Comparison of ENCODE assay signal across 23 cellular contexts in genomic region chr1:169690489-169690888, GRCh38. TPM values are rescaled to one million over a fixed set of nuclear protein-coding genes. Genes with fewer than 3 reads are reported as not detected.
A peak's percentile ranks its signal among the peaks of the same experiment; 100 is the strongest.
DNase-seq lines count a peak whose midpoint lies in the region; ATAC-seq and TF ChIP-seq lines count a peak whose summit lies in the region.
"Had no signal": no experiment of that assay in that cellular context is flagged by ENCODE, and none has a peak within 500 bp of the region (broad histone marks: within the 10 kb centered on the region; RNA-seq: fewer than 3 reads in every experiment).

No MANE protein-coding gene starts in this region.

- no peak for DNase-seq in T-helper 2 cell treated with Interferon-gamma antibody and Interleukin-4, amounts not matched to agents 5 μg/mL and 100 μg/mL, for 36 hours (ENCODE audit: low spot score)
- DNase-seq in T-helper 2 cell (no peak), activated B cell treated with CpG ODN at 0.5 μM for 24 hours (no peak), memory B cell (ENCODE audit: low spot score in 2 of 2) (no peak), NCI-H2227 treated with DMSO at 0.1 percent for 48 hours (lab: John Stamatoyannopoulos, UW) (no peak)
- no peak for DNase-seq in CD8-positive, alpha-beta T cell
- DNase-seq: 8988T; activated CD4-positive, CD25-positive, alpha-beta regulatory T cell treated with anti-CD3 and anti-CD28 coated beads, Interleukin-2, amount 50 U/mL, for 72 hours; erythroblast; foreskin melanocyte; hippocampal formation; lower lobe of right lung; NCI-H146; PC-9; SJCRH30; stimulated activated naive CD4-positive, alpha-beta T cell; T1000 had no signal

- CTCF ChIA-PET in CD8-positive, alpha-beta T cell (lab: Charles Lee), result interaction anchor here (0.6 to 11.6 kb wide), 6 partner anchors 8 to 1635 kb away, joined by 3 to 170 read pairs (median 6); partner anchors contain the start of gene F5
- CTCF ChIA-PET in activated B cell treated with CpG ODN at 0.5 μM for 24 hours (lab: Charles Lee), result interaction anchor here (1.1 to 9.6 kb wide), 4 partner anchors 9 to 88 kb away, joined by 3 to 192 read pairs (median 10); no protein-coding TSS in a partner anchor

- H3K4me1 ChIP-seq in CD8-positive, alpha-beta T cell (ENCODE audit: insufficient read depth, low read length), result peaks cover 83% of the 10 kb centered on the region
- H3K4me1 ChIP-seq: SJCRH30 had no signal

- peak overlapping the region; percentile 16 for H3K27ac ChIP-seq in CD8-positive, alpha-beta T cell (ENCODE audit: low read depth, low read length)
- H3K27ac ChIP-seq: lower lobe of right lung, PC-9, SJCRH30 had no signal

- no peak for ATAC-seq in CD8-positive, alpha-beta T cell
- ATAC-seq in activated B cell treated with CpG ODN at 0.5 μM for 24 hours (ENCODE audit: low read depth) (no peak), memory B cell (ENCODE audit: low read depth) (no peak), HG03442 (IDR thresholded peaks at IDR 0.05; ENCODE audit: unreplicated experiment) (no peak), HG03095 (IDR thresholded peaks at IDR 0.05; ENCODE audit: unreplicated experiment) (no peak)
- ATAC-seq: lower lobe of right lung had no signal

- H3K27ac Mint-ChIP-seq in T-helper 2 cell treated with Interferon-gamma antibody and Interleukin-4, amounts not matched to agents 5 μg/mL and 100 μg/mL, for 36 hours, result peak overlapping the region; percentile 88
- no peak overlapping the region for H3K27ac Mint-ChIP-seq in CD8-positive, alpha-beta T cell
- H3K27ac Mint-ChIP-seq in activated B cell treated with CpG ODN at 0.5 μM for 24 hours (no peak overlapping the region), memory B cell (peak overlapping the region; percentile 86)
- H3K27ac Mint-ChIP-seq: type B pancreatic cell had no signal

- H3K36me3 ChIP-seq in CD8-positive, alpha-beta T cell (ENCODE audit: insufficient read depth, low read length), result peaks cover 9% of the 10 kb centered on the region
- H3K36me3 ChIP-seq: HAP-1, lower lobe of right lung, SJCRH30 had no signal

- peaks cover 61% of the 10 kb centered on the region for H3K4me1 Mint-ChIP-seq in T-helper 2 cell treated with Interferon-gamma antibody and Interleukin-4, amounts not matched to agents 5 μg/mL and 100 μg/mL, for 36 hours (ENCODE audit: low read depth)
- peaks cover 33% of the 10 kb centered on the region for H3K4me1 Mint-ChIP-seq in CD8-positive, alpha-beta T cell (ENCODE audit: low read depth)
- H3K4me1 Mint-ChIP-seq in activated B cell treated with CpG ODN at 0.5 μM for 24 hours, result peaks cover 72% of the 10 kb centered on the region
- peaks cover 54% of the 10 kb centered on the region for H3K4me1 Mint-ChIP-seq in memory B cell

- H3K4me3 ChIP-seq in CD8-positive, alpha-beta T cell (ENCODE audit: low read depth, low read length), result no peak overlapping the region
- H3K4me3 ChIP-seq: HAP-1, lower lobe of right lung, PC-9, SJCRH30 had no signal

- H3K27me3 Mint-ChIP-seq in T-helper 2 cell treated with Interferon-gamma antibody and Interleukin-4, amounts not matched to agents 5 μg/mL and 100 μg/mL, for 36 hours (ENCODE audit: low read depth), result no peaks in the 10 kb centered on the region
- no peaks in the 10 kb centered on the region for H3K27me3 Mint-ChIP-seq in CD8-positive, alpha-beta T cell (ENCODE audit: low read depth)
- no peaks in the 10 kb centered on the region for H3K27me3 Mint-ChIP-seq in activated B cell treated with CpG ODN at 0.5 μM for 24 hours
- H3K27me3 Mint-ChIP-seq in memory B cell, result no peaks in the 10 kb centered on the region
- H3K27me3 Mint-ChIP-seq: type B pancreatic cell had no signal

- H3K4me3 Mint-ChIP-seq in T-helper 2 cell treated with Interferon-gamma antibody and Interleukin-4, amounts not matched to agents 5 μg/mL and 100 μg/mL, for 36 hours, result peak overlapping the region; percentile 58
- H3K4me3 Mint-ChIP-seq in CD8-positive, alpha-beta T cell, result no peak overlapping the region
- H3K4me3 Mint-ChIP-seq in activated B cell treated with CpG ODN at 0.5 μM for 24 hours, result peak overlapping the region; percentile 2
- H3K4me3 Mint-ChIP-seq in memory B cell, result peak overlapping the region; percentile 24
- H3K4me3 Mint-ChIP-seq: type B pancreatic cell had no signal

- H3K9me3 ChIP-seq in CD8-positive, alpha-beta T cell (ENCODE audit: low read length), result no peaks in the 10 kb centered on the region
- H3K9me3 ChIP-seq: HAP-1, lower lobe of right lung, SJCRH30 had no signal

- H3K9me3 Mint-ChIP-seq in T-helper 2 cell treated with Interferon-gamma antibody and Interleukin-4, amounts not matched to agents 5 μg/mL and 100 μg/mL, for 36 hours, result no peaks in the 10 kb centered on the region
- no peaks in the 10 kb centered on the region for H3K9me3 Mint-ChIP-seq in CD8-positive, alpha-beta T cell
- no peaks in the 10 kb centered on the region for H3K9me3 Mint-ChIP-seq in activated B cell treated with CpG ODN at 0.5 μM for 24 hours
- H3K9me3 Mint-ChIP-seq in memory B cell, result no peaks in the 10 kb centered on the region
- H3K9me3 Mint-ChIP-seq: type B pancreatic cell had no signal

- intact Hi-C loops in CD8-positive, alpha-beta T cell (cut with DNase I, micrococcal nuclease), result loop anchor here (5.0 to 10.0 kb wide), 7 partner anchors 33 to 1976 kb away; partner anchors contain the start of genes SCYL3 (in 1 of the 2) and SLC19A2 (in 1 of the 2)
- intact Hi-C loops in activated B cell treated with CpG ODN at 0.5 μM for 24 hours (cut with micrococcal nuclease), result loop anchor here (5.0 to 10.0 kb wide), 4 partner anchors 33 to 1976 kb away; partner anchors contain the start of genes BLZF1, NME7 and PRRC2C

- TF ChIP-seq CTCF in CD8-positive, alpha-beta T cell (IDR thresholded peaks at IDR 0.05), result no peak
- no peak for TF ChIP-seq CTCF in activated B cell treated with CpG ODN at 0.5 μM for 24 hours (IDR thresholded peaks at IDR 0.05)

- no peaks in the 10 kb centered on the region for H3K27me3 ChIP-seq in CD8-positive, alpha-beta T cell (ENCODE audit: insufficient read depth, low read length)
- H3K27me3 ChIP-seq: SJCRH30 had no signal

- POLR2A ChIA-PET in CD8-positive, alpha-beta T cell (lab: Charles Lee), result interaction anchor here (0.7 to 7.3 kb wide), 6 partner anchors 9 to 105 kb away, joined by 3 to 102 read pairs (median 6); a partner anchor contains a TSS
- POLR2A ChIA-PET in activated B cell treated with CpG ODN at 0.5 μM for 24 hours (lab: Charles Lee), result interaction anchor here (5.3 to 6.2 kb wide), 3 partner anchors 9 to 16 kb away, joined by 38 to 119 read pairs (median 57); no protein-coding TSS in a partner anchor

- H3K36me3 Mint-ChIP-seq in T-helper 2 cell treated with Interferon-gamma antibody and Interleukin-4, amounts not matched to agents 5 μg/mL and 100 μg/mL, for 36 hours (ENCODE audit: low read depth), result peaks cover 52% of the 10 kb centered on the region
- peaks cover 35% of the 10 kb centered on the region for H3K36me3 Mint-ChIP-seq in CD8-positive, alpha-beta T cell
- H3K36me3 Mint-ChIP-seq in activated B cell treated with CpG ODN at 0.5 μM for 24 hours (ENCODE audit: low read depth), result peaks cover 37% of the 10 kb centered on the region
- H3K36me3 Mint-ChIP-seq in memory B cell, result peaks cover 27% of the 10 kb centered on the region
- H3K36me3 Mint-ChIP-seq: type B pancreatic cell had no signal

RNA-seq across cellular contexts. Expression of gene SELL, which starts 20.9 kb away (rescaled TPM):
- total RNA-seq in CD8-positive, alpha-beta T cell, result 10 to 100 TPM; 79.5 to 80.7 TPM
- 151 and 156 TPM in 2 replicates for total RNA-seq in activated B cell treated with CpG ODN at 0.5 μM for 24 hours
- total RNA-seq: G401, MCF 10A, SJCRH30 had no signal

RNA-seq across cellular contexts. Expression of gene SELE, which starts 43.4 kb away (rescaled TPM):
- not detected for total RNA-seq in CD8-positive, alpha-beta T cell
- not detected in 2 replicates for total RNA-seq in activated B cell treated with CpG ODN at 0.5 μM for 24 hours
- total RNA-seq: G401, MCF 10A, PC-9, SJCRH30 had no signal

Comparison
In these comparisons a context has a peak if more than half of its experiments do, and no peak if none do; other contexts are left out.
1. H3K27ac Mint-ChIP-seq: peak in T-helper 2 cell treated with Interferon-gamma antibody and Interleukin-4, amounts not matched to agents 5 μg/mL and 100 μg/mL, for 36 hours (single experiment) and memory B cell (single experiment); none in CD8-positive, alpha-beta T cell (single experiment) and activated B cell treated with CpG ODN at 0.5 μM for 24 hours (single experiment).